In genomic region chr6:79631800-79632172, GRCh38 we compare ENCODE assay signal across 9 cellular contexts. TPM values are rescaled to one million over a fixed set of nuclear protein-coding genes. Genes with fewer than 3 reads are reported as not detected.
DNase-seq lines count a peak whose midpoint lies in the region; ATAC-seq and TF ChIP-seq lines count a peak whose summit lies in the region.
"Had no signal": no experiment of that assay in that cellular context is flagged by ENCODE, and none has a peak within 500 bp of the region (broad histone marks: within the 10 kb centered on the region; RNA-seq: fewer than 3 reads in every experiment).

No MANE protein-coding gene starts in this region.

- no peak for TF ChIP-seq EP300 in stomach (IDR thresholded peaks at IDR 0.05)

- no peak for ATAC-seq in GM18861 (IDR thresholded peaks at IDR 0.05; ENCODE audit: unreplicated experiment)

- peaks cover 13% of the 10 kb centered on the region for H3K4me1 Mint-ChIP-seq in activated naive CD8-positive, alpha-beta T cell treated with anti-CD3 and anti-CD28 coated beads for 36 hours

- WGBS in stomach, 5 donors, result 7 to 16% (median 12%) methylated on average over 7 of the region's 7 CpGs

- TF ChIP-seq CTCF in stomach (IDR thresholded peaks at IDR 0.05), result no peak

- intact Hi-C loops in stomach (cut with DNase I; ENCODE audit: low total_unique reads), result no loop called here

- no peak for TF ChIP-seq POLR2A in stomach (IDR thresholded peaks at IDR 0.05)

- H3K27ac Mint-ChIP-seq in activated naive CD8-positive, alpha-beta T cell treated with anti-CD3 and anti-CD28 coated beads for 36 hours, result no peak overlapping the region

- no peaks in the 10 kb centered on the region for H3K36me3 Mint-ChIP-seq in activated naive CD8-positive, alpha-beta T cell treated with anti-CD3 and anti-CD28 coated beads for 36 hours

- peak overlapping the region; percentile 68 for H3K4me3 ChIP-seq in iPS-18c (ENCODE audit: insufficient read depth, low read depth, low read length)
- H3K4me3 ChIP-seq in stomach, result peak overlapping the region; percentile 62 to 80 (median 72)

- H3K27me3 ChIP-seq in stomach, result peaks cover 0 to 15% (median 0%) of the 10 kb centered on the region in 3 donors

- DNase-seq in NCI-H345 treated with DMSO at 0.1 percent for 48 hours (lab: John Stamatoyannopoulos, UW; ENCODE audit: unreplicated experiment) (peak; percentile 21), NCI-H345 (lab: John Stamatoyannopoulos, UW) (no peak), stomach (no peak), NCI-H524 treated with DMSO at 0.1 percent for 48 hours (lab: John Stamatoyannopoulos, UW) (no peak)
- DNase-seq in activated naive CD8-positive, alpha-beta T cell treated with anti-CD3 and anti-CD28 coated beads for 36 hours, result no peak
- no peak for DNase-seq in stimulated activated CD4-positive, alpha-beta T cell treated with anti-CD3 and anti-CD28 coated beads, Interleukin-2, amount 100 ng/mL, for 48 hours

- H3K9me3 Mint-ChIP-seq in activated naive CD8-positive, alpha-beta T cell treated with anti-CD3 and anti-CD28 coated beads for 36 hours, result no peaks in the 10 kb centered on the region

- H3K27me3 Mint-ChIP-seq in activated naive CD8-positive, alpha-beta T cell treated with anti-CD3 and anti-CD28 coated beads for 36 hours, result peaks cover 47% of the 10 kb centered on the region

- H3K4me3 Mint-ChIP-seq in activated naive CD8-positive, alpha-beta T cell treated with anti-CD3 and anti-CD28 coated beads for 36 hours, result peak overlapping the region; percentile 91

- peak overlapping the region; percentile 85 to 97 (median 89) for H3K27ac ChIP-seq in stomach
- H3K27ac ChIP-seq: C4-2B had no signal

- H3K36me3 ChIP-seq in stomach, result no peaks in the 10 kb centered on the region

- H3K9me3 ChIP-seq in iPS-18c (ENCODE audit: control insufficient read depth, insufficient read depth, low read length), result no peaks in the 10 kb centered on the region
- no peaks in the 10 kb centered on the region for H3K9me3 ChIP-seq in stomach

- H3K4me1 ChIP-seq in stomach, result peaks cover 0 to 48% (median 38%) of the 10 kb centered on the region in 4 donors

RNA-seq across cellular contexts. Expression of gene SH3BGRL2, which starts 0.7 kb away (rescaled TPM):
- 1 to 10 TPM; 5.1 to 5.2 TPM for total RNA-seq in activated naive CD8-positive, alpha-beta T cell treated with anti-CD3 and anti-CD28 coated beads for 36 hours
- total RNA-seq in stomach, result 100 to 1,000 TPM in 1 of 5 donors, 10 to 100 TPM in 4; 25.1 to 225 (median 39.4) TPM
- 10 to 100 TPM; 14.8 to 74.5 (median 25.2) TPM for polyA plus RNA-seq in stomach

Comparison
In these comparisons a context has a peak if more than half of its experiments do, and no peak if none do; other contexts are left out.
1. RNA of gene SH3BGRL2, which starts 0.7 kb away (total RNA-seq): 25.1 to 225 TPM in stomach; 5.1 to 5.2 TPM in activated naive CD8-positive, alpha-beta T cell treated with anti-CD3 and anti-CD28 coated beads for 36 hours; every median in the first group is over 4 times any median in the second.